Comparison of ENCODE assay signal across 10 cellular contexts in the genomic region with DNA sequence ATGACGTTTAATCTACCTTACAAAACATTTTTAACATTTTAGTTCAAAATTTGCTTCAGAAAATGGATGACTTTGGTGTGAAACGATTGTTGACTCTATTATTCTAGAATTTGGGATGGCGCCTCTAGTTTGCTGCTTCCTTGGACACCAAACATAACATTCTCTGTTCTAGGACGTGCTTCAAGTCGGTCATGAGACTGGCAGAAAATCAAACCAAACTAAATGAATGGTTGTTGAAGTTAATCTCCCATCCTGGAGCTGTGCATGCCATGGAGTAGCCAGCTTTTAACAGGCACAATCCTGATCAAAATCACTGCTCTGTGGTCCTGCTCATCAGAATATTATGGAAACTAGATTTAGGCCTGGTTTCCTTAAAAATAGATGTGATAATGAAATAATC. TPM values are rescaled to one million over a fixed set of nuclear protein-coding genes. Genes with fewer than 3 reads are reported as not detected.
DNase-seq lines count a peak whose midpoint lies in the region; ATAC-seq and TF ChIP-seq lines count a peak whose summit lies in the region.
"Had no signal": no experiment of that assay in that cellular context is flagged by ENCODE, and none has a peak within 500 bp of the region (broad histone marks: within the 10 kb centered on the region; RNA-seq: fewer than 3 reads in every experiment).

No MANE protein-coding gene starts in this region.

- H2AFZ ChIP-seq in osteoblast (ENCODE audit: low read length), result peak overlapping the region; percentile 10

- H3K27ac ChIP-seq in osteoblast (ENCODE audit: low read depth, low read length) (peak overlapping the region; percentile 95), vagina (peak overlapping the region; percentile 53)

- H3K4me1 ChIP-seq in adipocyte (ENCODE audit: control insufficient read depth, insufficient read depth, low read length) (peaks cover 17% of the 10 kb centered on the region), osteoblast (ENCODE audit: insufficient read depth, low read length) (peaks cover 25% of the 10 kb centered on the region), vagina (peaks cover 64% of the 10 kb centered on the region)

- H3K4me3 ChIP-seq in adipocyte (ENCODE audit: low read length) (peak overlapping the region; percentile 52), osteoblast (ENCODE audit: insufficient read depth, low read length) (peak overlapping the region; percentile 48), vagina (no peak overlapping the region), H7 (ENCODE audit: insufficient read depth, low read depth, low read length) (no peak overlapping the region)

- no peak for DNase-seq in adipocyte (ENCODE audit: low read depth)
- peak; percentile 51 for DNase-seq in fibroblast of the conjunctiva (ENCODE audit: low read depth)
- no peak for DNase-seq in osteoblast (ENCODE audit: insufficient read length, low spot score, missing footprints)
- DNase-seq in vagina (ENCODE audit: extremely low spot score in 2 of 2), result peak in 1 of 2 donors; percentile 20
- no peak for DNase-seq in left colon
- DNase-seq in H7, result no peak
- DNase-seq: activated CD4-positive, alpha-beta T cell treated with anti-CD3 and anti-CD28 coated beads for 36 hours; activated naive CD4-positive, alpha-beta T cell treated with Interleukin-2 at 50 U/mL for 16 hours; SIG-M5 had no signal

- ATAC-seq in HG02840 (IDR thresholded peaks at IDR 0.05; ENCODE audit: low FRiP score, unreplicated experiment) (no peak), left colon (no peak)
- ATAC-seq: activated CD4-positive, alpha-beta T cell treated with anti-CD3 and anti-CD28 coated beads for 36 hours had no signal

- H3K9me3 ChIP-seq in adipocyte (ENCODE audit: control insufficient read depth, low read length) (no peaks in the 10 kb centered on the region), osteoblast (ENCODE audit: low read depth, low read length) (no peaks in the 10 kb centered on the region), vagina (no peaks in the 10 kb centered on the region)

- TF ChIP-seq POLR2A in vagina (IDR thresholded peaks at IDR 0.05), result no peak

- peak overlapping the region; percentile 44 for H3K9ac ChIP-seq in adipocyte (ENCODE audit: low read length)

- H3K27me3 ChIP-seq in adipocyte (replicated peaks; ENCODE audit: control insufficient read depth, insufficient read depth, low read length) (no peaks in the 10 kb centered on the region), osteoblast (ENCODE audit: insufficient read depth, low read length) (no peaks in the 10 kb centered on the region), vagina (no peaks in the 10 kb centered on the region), H7 (ENCODE audit: control insufficient read depth, insufficient read depth, low read length) (no peaks in the 10 kb centered on the region)

- peak overlapping the region; percentile 76 for H3K4me2 ChIP-seq in osteoblast (ENCODE audit: insufficient read depth, low read length)

- H3K36me3 ChIP-seq in adipocyte (ENCODE audit: control insufficient read depth, insufficient read depth, low read length, severe bottlenecking) (no peaks in the 10 kb centered on the region), osteoblast (ENCODE audit: insufficient read depth, low read length) (no peaks in the 10 kb centered on the region), vagina (no peaks in the 10 kb centered on the region), H7 (replicated peaks; ENCODE audit: control insufficient read depth, insufficient read depth, low read length) (no peaks in the 10 kb centered on the region)

- no peak for TF ChIP-seq CTCF in osteoblast (IDR thresholded peaks at IDR 0.05; ENCODE audit: extremely low read depth, low read depth, low read length)
- no peak for TF ChIP-seq CTCF in vagina (IDR thresholded peaks at IDR 0.05)

- H4K20me1 ChIP-seq in osteoblast (ENCODE audit: insufficient read depth, low read length), result no peaks in the 10 kb centered on the region

- peaks cover 21% of the 10 kb centered on the region for H3K79me2 ChIP-seq in osteoblast (ENCODE audit: insufficient read depth, low read length)

- intact Hi-C loops in vagina (cut with DNase I), result no loop called here
- intact Hi-C loops in left colon (cut with DNase I, micrococcal nuclease), result no loop called here

RNA-seq across cellular contexts. Expression of gene LRRFIP2, which starts 9.6 kb away (rescaled TPM):
- 45.1 and 71.3 TPM in 2 replicates for total RNA-seq in osteoblast
- 74.2 TPM for total RNA-seq in vagina
- 100 to 1,000 TPM; 108 to 120 TPM for total RNA-seq in left colon
- 16.8 and 23.9 TPM in 2 replicates for total RNA-seq in H7 (2014; rRNA removed; shearing (Covaris generic))

RNA-seq across cellular contexts. Expression of gene GOLGA4, which starts 59.1 kb away (rescaled TPM):
- total RNA-seq in osteoblast (68.4 and 81.9 TPM in 2 replicates), vagina (69.0 TPM), left colon (100 to 1,000 TPM in 1 of 2 donors, 10 to 100 TPM in 1; 96.1 to 122 TPM)
- 25.8 and 52.5 TPM in 2 replicates for total RNA-seq in H7 (2014; rRNA removed; shearing (Covaris generic))

Comparison
In these comparisons a context has a peak if more than half of its experiments do, and no peak if none do; other contexts are left out.
1. H3K4me3 ChIP-seq: peak in adipocyte (single experiment) and osteoblast (single experiment); none in vagina (0 of 2) and H7 (single experiment).